In genomic region chr1:80536464-80536863, GRCh38 we compare ENCODE assay signal across 2 cellular contexts.
TF ChIP-seq lines count a peak whose summit lies in the region.

No MANE protein-coding gene starts in this region.

TF ChIP-seq in H1, 55 proteins besides CTCF, POLR2A, EP300 and RAD21:
- TF ChIP-seq CBX5 (IDR thresholded peaks at IDR 0.05; ENCODE audit: low read depth, low read length) (no peak), CHD1 (IDR thresholded peaks at IDR 0.05; ENCODE audit: low read depth, low read length) (no peak), TEAD4 (IDR thresholded peaks at IDR 0.05; ENCODE audit: low read depth, low read length) (no peak), SUZ12 (IDR thresholded peaks at IDR 0.05; ENCODE audit: low read length) (no peak), JUN (IDR thresholded peaks at IDR 0.05; ENCODE audit: low read depth, low read length) (no peak), EGR1 (IDR thresholded peaks at IDR 0.05; ENCODE audit: borderline replicate concordance, low read depth, low read length) (no peak), TAF7 (optimal IDR thresholded peaks at IDR 0.05; ENCODE audit: borderline replicate concordance, low read depth, low read length) (no peak), FOSL1 (IDR thresholded peaks at IDR 0.05; ENCODE audit: insufficient read depth, low read depth, low read length) (no peak), SAP30 (IDR thresholded peaks at IDR 0.05; ENCODE audit: insufficient read depth, insufficient replicate concordance, low read length) (no peak), USF2 (IDR thresholded peaks at IDR 0.05; ENCODE audit: low read length) (no peak), POLR2AphosphoS5 (IDR thresholded peaks at IDR 0.05; ENCODE audit: low read depth, low read length) (no peak), KDM1A (IDR thresholded peaks at IDR 0.05; ENCODE audit: borderline replicate concordance, low read length) (no peak), PHF8 (conservative IDR thresholded peaks at IDR 0.05; ENCODE audit: low read depth, low read length) (no peak), POU5F1 (IDR thresholded peaks at IDR 0.05; ENCODE audit: low read depth, low read length) (no peak), BRCA1 (IDR thresholded peaks at IDR 0.05; ENCODE audit: low read depth, low read length) (no peak), MAFK (IDR thresholded peaks at IDR 0.05; ENCODE audit: low read depth, low read length) (no peak), ZNF274 (IDR thresholded peaks at IDR 0.05; ENCODE audit: borderline replicate concordance, extremely low read depth, low read length) (no peak), SP1 (IDR thresholded peaks at IDR 0.05; ENCODE audit: low read depth, low read length) (no peak), TCF12 (IDR thresholded peaks at IDR 0.05; ENCODE audit: low read depth, low read length) (no peak), CBX8 (IDR thresholded peaks at IDR 0.05; ENCODE audit: borderline replicate concordance, low read depth, low read length) (no peak)

TF ChIP-seq in GM12891, 5 proteins besides CTCF, POLR2A, EP300 and RAD21:
- TF ChIP-seq TAF1 (IDR thresholded peaks at IDR 0.05; ENCODE audit: low read depth, low read length): no peak
- no peak for TF ChIP-seq POU2F2 (IDR thresholded peaks at IDR 0.05; ENCODE audit: low read depth, low read length)
- no peak for TF ChIP-seq SPI1 (IDR thresholded peaks at IDR 0.05; ENCODE audit: low read depth, low read length)
- no peak for TF ChIP-seq PAX5 (IDR thresholded peaks at IDR 0.05; ENCODE audit: insufficient read depth, low read length, severe bottlenecking)
- no peak for TF ChIP-seq POLR2AphosphoS5 (IDR thresholded peaks at IDR 0.05; ENCODE audit: low read depth, low read length)
